28 cellular contexts compared by ENCODE assay signal in the genomic region with DNA sequence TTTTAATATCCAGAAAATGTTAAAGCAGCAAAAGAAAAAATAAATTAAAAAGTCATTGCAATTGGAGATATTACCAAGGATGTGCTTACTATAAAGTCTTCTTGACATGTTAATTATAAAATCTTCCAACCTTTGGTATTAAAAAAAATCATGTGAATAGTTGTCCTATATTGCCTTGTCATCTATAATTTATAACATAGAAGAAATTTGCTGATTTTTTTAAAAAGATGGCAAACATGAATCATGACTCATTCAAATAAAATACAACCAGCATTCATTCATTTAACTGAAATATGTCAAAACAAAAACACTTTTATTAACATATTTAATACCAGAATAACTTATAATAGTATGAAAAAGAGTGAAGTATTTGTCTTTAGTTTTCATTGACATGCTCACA.
"Had no signal": no experiment of that assay in that cellular context is flagged by ENCODE, and none has a peak within 500 bp of the region (broad histone marks: within the 10 kb centered on the region; RNA-seq: fewer than 3 reads in every experiment).

No MANE protein-coding gene starts in this region.

- H3K27me3 ChIP-seq: neural progenitor cell, ovary, spleen, stomach, thyroid gland, tibial nerve, upper lobe of left lung, vagina had no signal

- H3K9me3 ChIP-seq: ovary, psoas muscle, spleen, stomach, thoracic aorta, thyroid gland, tibial nerve, upper lobe of left lung, vagina had no signal

- H3K27ac ChIP-seq: neural progenitor cell, ovary, parathyroid adenoma, psoas muscle, skin epidermis, spleen, stomach, thoracic aorta, thyroid gland, tibial nerve, upper lobe of left lung, vagina had no signal

- H3K4me3 ChIP-seq: neural progenitor cell, ovary, psoas muscle, skin epidermis, smooth muscle cell, spleen, stomach, thoracic aorta, thyroid gland, tibial nerve, upper lobe of left lung, vagina had no signal

- H3K4me2 ChIP-seq: neural progenitor cell, smooth muscle cell had no signal

- H3K36me3 ChIP-seq: neural progenitor cell, ovary, spleen, stomach, thoracic aorta, thyroid gland, tibial nerve, upper lobe of left lung, vagina had no signal

- ATAC-seq: naive thymus-derived CD4-positive, alpha-beta T cell; natural killer cell; psoas muscle; right cardiac atrium; sciatic nerve; stimulated activated memory B cell treated with anti-CD40 and anti-IgM and Interleukin-4, amounts not matched to agents 10 μg/mL and 1 μg/mL and 100 μg/mL, for 72 hours had no signal

- H2AFZ ChIP-seq: neural progenitor cell, parathyroid adenoma had no signal

- DNase-seq: naive thymus-derived CD4-positive, alpha-beta T cell; natural killer cell; occipital lobe; ovary; posterior cingulate gyrus; psoas muscle; right cardiac atrium; spleen; stimulated activated CD4-positive, alpha-beta T cell treated with anti-CD3 and anti-CD28 coated beads, Interleukin-12 subunit alpha, Interleukin-12 subunit beta, amount 100 ng/mL, for 4 hours; stimulated activated CD4-positive, alpha-beta T cell treated with anti-CD3 and anti-CD28 coated beads, Interleukin-1b, Interleukin-23, amount 100 ng/mL, for 48 hours; stimulated activated CD4-positive, alpha-beta T cell treated with anti-CD3 and anti-CD28 coated beads, Interleukin-4, amount 100 ng/mL, for 1 hour; stimulated activated CD4-positive, alpha-beta T cell treated with anti-CD3 and anti-CD28 coated beads, Interleukin-4, amount 100 ng/mL, for 4 hours; stimulated activated CD8-positive, alpha-beta memory T cell treated with anti-CD3 and anti-CD28 coated beads, Interleukin-4, amount 100 ng/mL, for 48 hours; stimulated activated naive CD4-positive, alpha-beta T cell; stomach; thyroid gland; trophoblast cell; upper lobe of left lung had no signal

- H3K9ac ChIP-seq: neural progenitor cell, parathyroid adenoma had no signal

- H3K79me2 ChIP-seq: parathyroid adenoma had no signal

- H3K4me1 ChIP-seq: neural progenitor cell, parathyroid adenoma, psoas muscle, spleen, thyroid gland, tibial nerve, upper lobe of left lung, vagina had no signal

- FAIRE-seq: urothelium cell line had no signal
